In the genomic region with DNA sequence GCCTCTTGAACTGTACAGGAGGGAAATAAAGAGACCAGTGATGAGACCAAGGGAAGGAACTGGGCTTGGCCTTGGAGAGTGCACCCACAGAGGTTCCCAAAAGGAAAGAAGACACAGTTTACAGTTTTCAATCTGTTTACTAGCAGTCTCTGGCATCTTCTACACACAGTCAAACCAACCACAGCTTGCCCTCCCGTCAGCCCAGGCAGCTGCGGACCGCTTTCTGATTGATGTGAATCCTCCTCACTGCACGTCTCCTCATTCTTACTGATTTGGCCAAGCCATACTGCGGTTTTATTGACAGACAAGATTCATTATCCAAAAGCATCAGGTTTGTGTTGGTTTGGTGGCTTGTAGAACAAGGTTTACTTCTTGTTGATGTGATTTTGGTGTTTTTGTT, we compare ENCODE assay signal across 24 cellular contexts.
DNase-seq lines count a peak whose midpoint lies in the region; ATAC-seq, FAIRE-seq and TF ChIP-seq lines count a peak whose summit lies in the region.
"Had no signal": no experiment of that assay in that cellular context is flagged by ENCODE, and none has a peak within 500 bp of the region (broad histone marks: within the 10 kb centered on the region; RNA-seq: fewer than 3 reads in every experiment).

No MANE protein-coding gene starts in this region.

- peaks cover 13 to 46% (median 28%) of the 10 kb centered on the region in 4 donors for H3K4me1 Mint-ChIP-seq in CD4-positive, CD25-positive, alpha-beta regulatory T cell
- H3K4me1 Mint-ChIP-seq in CD8-positive, alpha-beta memory T cell = peaks cover 29 to 44% (median 36%) of the 10 kb centered on the region in 3 donors
- H3K4me1 Mint-ChIP-seq in activated T-helper 17 cell treated with anti-CD3 and anti-CD28 coated beads, Interleukin-2, amount 50 U/mL, for 72 hours = peaks cover 25% of the 10 kb centered on the region

- TF ChIP-seq CTCF in foreskin fibroblast (IDR thresholded peaks at IDR 0.05; ENCODE audit: low read depth, low read length) = no peak

- H3K9me3 ChIP-seq in CD4-positive, CD25-positive, alpha-beta regulatory T cell (ENCODE audit: control insufficient read depth in 2 of 2, low read length in 2 of 2) = no peaks in the 10 kb centered on the region
- H3K9me3 ChIP-seq in CD8-positive, alpha-beta memory T cell (ENCODE audit: low read length) = no peaks in the 10 kb centered on the region
- H3K9me3 ChIP-seq: A549, BLaER1, HAP-1 had no signal

- no peak overlapping the region for H3K4me3 ChIP-seq in CD4-positive, CD25-positive, alpha-beta regulatory T cell (ENCODE audit: low read depth, low read length)
- no peak overlapping the region for H3K4me3 ChIP-seq in CD8-positive, alpha-beta memory T cell (ENCODE audit: low read length)
- H3K4me3 ChIP-seq in foreskin fibroblast (ENCODE audit: low read depth in 1 of 2, low read length in 2 of 2) = no peak overlapping the region
- H3K4me3 ChIP-seq: A549, BLaER1, HAP-1 had no signal

- no peak overlapping the region for H3K27ac ChIP-seq in CD4-positive, CD25-positive, alpha-beta regulatory T cell (ENCODE audit: insufficient read depth, low read length, poor library complexity, severe bottlenecking)
- no peak overlapping the region for H3K27ac ChIP-seq in CD8-positive, alpha-beta memory T cell (ENCODE audit: low read depth, low read length)
- H3K27ac ChIP-seq: A549, BLaER1, HL-60 had no signal

- peaks cover 17% of the 10 kb centered on the region for H3K4me1 ChIP-seq in CD4-positive, CD25-positive, alpha-beta regulatory T cell (ENCODE audit: control insufficient read depth, insufficient read depth, low read length, poor library complexity, severe bottlenecking)
- peaks cover 15% of the 10 kb centered on the region for H3K4me1 ChIP-seq in CD8-positive, alpha-beta memory T cell (ENCODE audit: insufficient read depth, low read length)
- H3K4me1 ChIP-seq: HAP-1 had no signal

- H3K36me3 ChIP-seq in CD4-positive, CD25-positive, alpha-beta regulatory T cell (ENCODE audit: control insufficient read depth, insufficient read depth, low read length) = no peaks in the 10 kb centered on the region
- no peaks in the 10 kb centered on the region for H3K36me3 ChIP-seq in CD8-positive, alpha-beta memory T cell (ENCODE audit: insufficient read depth, low read length)
- H3K36me3 ChIP-seq: BLaER1, HAP-1 had no signal

- H3K9me3 Mint-ChIP-seq in CD4-positive, CD25-positive, alpha-beta regulatory T cell = peaks cover 0 to 6% (median 0%) of the 10 kb centered on the region in 7 donors
- peaks cover 0 to 4% (median 0%) of the 10 kb centered on the region in 5 donors for H3K9me3 Mint-ChIP-seq in CD8-positive, alpha-beta memory T cell
- peaks cover 9% of the 10 kb centered on the region for H3K9me3 Mint-ChIP-seq in activated T-helper 17 cell treated with anti-CD3 and anti-CD28 coated beads, Interleukin-2, amount 50 U/mL, for 72 hours

- FAIRE-seq in GM19239 (lab: Jason Lieb, UNC) = no peak
- FAIRE-seq: A549, HTR-8/SVneo, RCC 7860 had no signal

- H3K36me3 Mint-ChIP-seq in CD4-positive, CD25-positive, alpha-beta regulatory T cell = peaks cover 9% of the 10 kb centered on the region
- H3K36me3 Mint-ChIP-seq in CD8-positive, alpha-beta memory T cell = peaks cover 0 to 15% (median 6%) of the 10 kb centered on the region in 3 donors
- no peaks in the 10 kb centered on the region for H3K36me3 Mint-ChIP-seq in activated T-helper 17 cell treated with anti-CD3 and anti-CD28 coated beads, Interleukin-2, amount 50 U/mL, for 72 hours (ENCODE audit: low read depth)

- no peak for ATAC-seq in CD4-positive, CD25-positive, alpha-beta regulatory T cell (ENCODE audit: low read depth in 2 of 2)
- no peak for ATAC-seq in activated T-helper 17 cell treated with anti-CD3 and anti-CD28 coated beads, Interleukin-2, amount 50 U/mL, for 72 hours (replicated peaks)
- ATAC-seq in GM18909 (IDR thresholded peaks at IDR 0.05; ENCODE audit: poor library complexity, unreplicated experiment) = no peak
- ATAC-seq: A549, Right ventricle myocardium inferior had no signal

- no peak overlapping the region for H3K4me3 Mint-ChIP-seq in CD4-positive, CD25-positive, alpha-beta regulatory T cell
- H3K4me3 Mint-ChIP-seq in CD8-positive, alpha-beta memory T cell = peak overlapping the region in 2 of 7 donors; percentile 12 to 70
- peak overlapping the region; percentile 9 for H3K4me3 Mint-ChIP-seq in activated T-helper 17 cell treated with anti-CD3 and anti-CD28 coated beads, Interleukin-2, amount 50 U/mL, for 72 hours

- H3K27me3 Mint-ChIP-seq in CD4-positive, CD25-positive, alpha-beta regulatory T cell = no peaks in the 10 kb centered on the region
- no peaks in the 10 kb centered on the region for H3K27me3 Mint-ChIP-seq in CD8-positive, alpha-beta memory T cell
- H3K27me3 Mint-ChIP-seq in activated T-helper 17 cell treated with anti-CD3 and anti-CD28 coated beads, Interleukin-2, amount 50 U/mL, for 72 hours = no peaks in the 10 kb centered on the region

- H3K27me3 ChIP-seq in CD4-positive, CD25-positive, alpha-beta regulatory T cell (ENCODE audit: control insufficient read depth, insufficient read depth, low read length) = no peaks in the 10 kb centered on the region
- H3K27me3 ChIP-seq in CD8-positive, alpha-beta memory T cell (ENCODE audit: insufficient read depth, low read length, poor library complexity, severe bottlenecking) = no peaks in the 10 kb centered on the region
- H3K27me3 ChIP-seq: BLaER1 had no signal

- DNase-seq in CD4-positive, CD25-positive, alpha-beta regulatory T cell = no peak
- peak in 1 of 5 donors; percentile 13 for DNase-seq in CD8-positive, alpha-beta memory T cell
- DNase-seq in myocyte (ENCODE audit: low read depth) (peak; percentile 11), GM19239 (ENCODE audit: insufficient read length, low spot score) (no peak), foreskin fibroblast (no peak), HT-29 (ENCODE audit: low spot score) (no peak)
- DNase-seq: COR-L47; DMS 273 treated with DMSO at 0.1 percent for 48 hours; GDM1; IMR-90; NCI-H1417 treated with DMSO at 0.1 percent for 48 hours; NCI-H2029; NCI-H446; NCI-H526 treated with DMSO at 0.1 percent for 48 hours; NK-92 treated with Interleukin-12 subunit alpha and Interleukin-12 subunit beta, amount 100 ng/mL, for 24 hours had no signal

- H3K27ac Mint-ChIP-seq in CD4-positive, CD25-positive, alpha-beta regulatory T cell = peak overlapping the region; percentile 26 to 94 (median 76)
- H3K27ac Mint-ChIP-seq in CD8-positive, alpha-beta memory T cell = peak overlapping the region in 5 of 8 donors; percentile 71 to 94 (median 80)
- H3K27ac Mint-ChIP-seq in activated T-helper 17 cell treated with anti-CD3 and anti-CD28 coated beads, Interleukin-2, amount 50 U/mL, for 72 hours = no peak overlapping the region

- POLR2A ChIA-PET in CD8-positive, alpha-beta memory T cell (lab: Charles Lee) = no interaction called here

- CTCF ChIA-PET in CD8-positive, alpha-beta memory T cell (lab: Charles Lee) = interaction anchor here (1.0 to 3.3 kb wide), 4 partner anchors 11 to 134 kb away, joined by 3 to 14 read pairs (median 6); no protein-coding TSS in a partner anchor
